ENCODE assay signal across 8 cellular contexts in genomic region chr4:177250056-177250696, GRCh38. TPM values are rescaled to one million over a fixed set of nuclear protein-coding genes. Genes with fewer than 3 reads are reported as not detected.
A peak's percentile ranks its signal among the peaks of the same experiment; 100 is the strongest.
DNase-seq lines count a peak whose midpoint lies in the region; ATAC-seq and TF ChIP-seq lines count a peak whose summit lies in the region.

No MANE protein-coding gene starts in this region.

- no peak overlapping the region for H3K27ac ChIP-seq in tibial artery

- H3K36me3 ChIP-seq in tibial artery = no peaks in the 10 kb centered on the region

- H3K4me3 ChIP-seq in foreskin fibroblast (ENCODE audit: low read depth in 1 of 2, low read length in 2 of 2) (no peak overlapping the region), tibial artery (no peak overlapping the region)

- no peak overlapping the region for H3K27ac Mint-ChIP-seq in activated T-helper 2 cell treated with anti-CD3 and anti-CD28 coated beads, Interferon-gamma antibody, Interleukin-2, Interleukin-4, amounts not matched to agents 10 μg/mL and 5 μg/mL and 100 μg/mL, durations not matched to agents 14 hours and 24 hours and 36 hours

- intact Hi-C loops in activated T-helper 2 cell treated with anti-CD3 and anti-CD28 coated beads, Interferon-gamma antibody, Interleukin-2, Interleukin-4, amounts not matched to agents 10 μg/mL and 5 μg/mL and 100 μg/mL, durations not matched to agents 14 hours and 24 hours and 36 hours (cut with micrococcal nuclease) = loop anchor here (1.0 to 5.0 kb wide), 6 partner anchors 72 to 305 kb away; partner anchors contain the start of gene AGA
- intact Hi-C loops in tibial artery (cut with DNase I; ENCODE audit: low total_unique reads) = loop anchor here (5.0 kb wide), 1 partner anchor 87 kb away; no protein-coding TSS in a partner anchor

- TF ChIP-seq CTCF in foreskin fibroblast (IDR thresholded peaks at IDR 0.05; ENCODE audit: low read depth, low read length) (peak; percentile 74), omental fat pad (IDR thresholded peaks at IDR 0.05) (peak in 1 of 3 donors; percentile 33), tibial artery (IDR thresholded peaks at IDR 0.05) (peak; percentile 83 to 96)

- DNase-seq in D341Med (ENCODE audit: low spot score) (peak; percentile 84), RPMI8226 (peak; percentile 42), foreskin fibroblast (peak; percentile 29 to 74), omental fat pad (ENCODE audit: low spot score) (peak; percentile 31), tibial artery (peak; percentile 41 to 73)
- peak; percentile 72 for DNase-seq in activated T-helper 2 cell treated with anti-CD3 and anti-CD28 coated beads, Interferon-gamma antibody, Interleukin-2, Interleukin-4, amounts not matched to agents 10 μg/mL and 5 μg/mL and 100 μg/mL, durations not matched to agents 14 hours and 24 hours and 36 hours (ENCODE audit: low spot score)

- ATAC-seq in GM21367 (IDR thresholded peaks at IDR 0.05; ENCODE audit: unreplicated experiment) (peak; percentile 99), HG03571 (IDR thresholded peaks at IDR 0.05; ENCODE audit: unreplicated experiment) (peak; percentile 92), omental fat pad (ENCODE audit: low FRiP score) (peak; percentile 86)

- no peaks in the 10 kb centered on the region for H3K4me1 ChIP-seq in tibial artery

- H3K27me3 Mint-ChIP-seq in activated T-helper 2 cell treated with anti-CD3 and anti-CD28 coated beads, Interferon-gamma antibody, Interleukin-2, Interleukin-4, amounts not matched to agents 10 μg/mL and 5 μg/mL and 100 μg/mL, durations not matched to agents 14 hours and 24 hours and 36 hours (ENCODE audit: low read depth) = peaks cover 3% of the 10 kb centered on the region

- H3K4me3 Mint-ChIP-seq in activated T-helper 2 cell treated with anti-CD3 and anti-CD28 coated beads, Interferon-gamma antibody, Interleukin-2, Interleukin-4, amounts not matched to agents 10 μg/mL and 5 μg/mL and 100 μg/mL, durations not matched to agents 14 hours and 24 hours and 36 hours (ENCODE audit: low read depth) = no peak overlapping the region

- H3K36me3 Mint-ChIP-seq in activated T-helper 2 cell treated with anti-CD3 and anti-CD28 coated beads, Interferon-gamma antibody, Interleukin-2, Interleukin-4, amounts not matched to agents 10 μg/mL and 5 μg/mL and 100 μg/mL, durations not matched to agents 14 hours and 24 hours and 36 hours (ENCODE audit: low read depth) = no peaks in the 10 kb centered on the region

- no peaks in the 10 kb centered on the region for H3K27me3 ChIP-seq in tibial artery

- H3K9me3 ChIP-seq in tibial artery = no peaks in the 10 kb centered on the region

- H3K9me3 Mint-ChIP-seq in activated T-helper 2 cell treated with anti-CD3 and anti-CD28 coated beads, Interferon-gamma antibody, Interleukin-2, Interleukin-4, amounts not matched to agents 10 μg/mL and 5 μg/mL and 100 μg/mL, durations not matched to agents 14 hours and 24 hours and 36 hours = no peaks in the 10 kb centered on the region

- peaks cover 21% of the 10 kb centered on the region for H3K4me1 Mint-ChIP-seq in activated T-helper 2 cell treated with anti-CD3 and anti-CD28 coated beads, Interferon-gamma antibody, Interleukin-2, Interleukin-4, amounts not matched to agents 10 μg/mL and 5 μg/mL and 100 μg/mL, durations not matched to agents 14 hours and 24 hours and 36 hours (ENCODE audit: low read depth)

RNA-seq across cellular contexts. Expression of gene NEIL3, which starts 59.5 kb away (rescaled TPM):
- total RNA-seq in activated T-helper 2 cell treated with anti-CD3 and anti-CD28 coated beads, Interferon-gamma antibody, Interleukin-2, Interleukin-4, amounts not matched to agents 10 μg/mL and 5 μg/mL and 100 μg/mL, durations not matched to agents 14 hours and 24 hours and 36 hours = 18.2 and 18.5 TPM in 2 replicates
- under 1 TPM in 1 of 4 donors, not detected in 3; 0.96 TPM for total RNA-seq in omental fat pad

Comparison
In these comparisons a context has a peak if more than half of its experiments do, and no peak if none do; other contexts are left out.
1. DNase-seq: peak in every context shown above with its lines; median percentile 84 in D341Med; 72 in activated T-helper 2 cell treated with anti-CD3 and anti-CD28 coated beads, Interferon-gamma antibody, Interleukin-2, Interleukin-4, amounts not matched to agents 10 μg/mL and 5 μg/mL and 100 μg/mL, durations not matched to agents 14 hours and 24 hours and 36 hours; 57 in tibial artery; 52 in foreskin fibroblast; 42 in RPMI8226; 31 in omental fat pad.